ENCODE assay signal across 18 cellular contexts in genomic region chr6:77986380-77987034, GRCh38.
DNase-seq lines count a peak whose midpoint lies in the region; ATAC-seq lines count a peak whose summit lies in the region.
"Had no signal": no experiment of that assay in that cellular context is flagged by ENCODE, and none has a peak within 500 bp of the region (broad histone marks: within the 10 kb centered on the region; RNA-seq: fewer than 3 reads in every experiment).

No MANE protein-coding gene starts in this region.

- no peak overlapping the region for H3K4me3 Mint-ChIP-seq in T-helper 17 cell
- H3K4me3 Mint-ChIP-seq: CD8-positive, alpha-beta T cell; WTC11 had no signal

- H3K36me3 Mint-ChIP-seq in T-helper 17 cell (ENCODE audit: low read depth): no peaks in the 10 kb centered on the region
- H3K36me3 Mint-ChIP-seq: CD8-positive, alpha-beta T cell; WTC11 had no signal

- DNase-seq in NOMO-1 treated with DMSO at 0.1 percent for 48 hours (lab: John Stamatoyannopoulos, UW; ENCODE audit: unreplicated experiment) (peak; percentile 5), NOMO-1 treated with dmso at 0.1 percent for 144 hours (lab: John Stamatoyannopoulos, UW; ENCODE audit: unreplicated experiment) (no peak), T-helper 17 cell (no peak), hepatic stellate cell (ENCODE audit: low spot score) (no peak), HuH-7.5 (ENCODE audit: low spot score) (no peak)
- no peak for DNase-seq in stimulated activated CD4-positive, alpha-beta T cell treated with anti-CD3 and anti-CD28 coated beads, Interleukin-2, amount 100 ng/mL, for 24 hours
- DNase-seq: 8988T; activated T-cell treated with anti-CD3 and anti-CD28 coated beads for 4 hours; CD8-positive, alpha-beta T cell; central memory CD4-positive, alpha-beta T cell; GDM1; left colon; NCI-H1105; NCI-H345 had no signal

- no peaks in the 10 kb centered on the region for H3K27me3 Mint-ChIP-seq in T-helper 17 cell
- H3K27me3 Mint-ChIP-seq: progenitor cell of endocrine pancreas had no signal

- peak; percentile 60 for ATAC-seq in HG02642 (IDR thresholded peaks at IDR 0.05; ENCODE audit: poor library complexity, unreplicated experiment)
- ATAC-seq in HG03354 (IDR thresholded peaks at IDR 0.05; ENCODE audit: poor library complexity, severe bottlenecking, unreplicated experiment): peak; percentile 82
- ATAC-seq in T-helper 17 cell: no peak
- ATAC-seq: CD8-positive, alpha-beta T cell; left colon; WTC11 had no signal

- no peaks in the 10 kb centered on the region for H3K4me1 Mint-ChIP-seq in T-helper 17 cell

- H3K9me3 ChIP-seq in T-helper 17 cell (ENCODE audit: control insufficient read depth, low read length, poor library complexity, severe bottlenecking): no peaks in the 10 kb centered on the region

- H3K27ac Mint-ChIP-seq in T-helper 17 cell: no peak overlapping the region
- H3K27ac Mint-ChIP-seq: CD8-positive, alpha-beta T cell; progenitor cell of endocrine pancreas; WTC11 had no signal
